Comparison of ENCODE assay signal across 18 cellular contexts in the genomic region with DNA sequence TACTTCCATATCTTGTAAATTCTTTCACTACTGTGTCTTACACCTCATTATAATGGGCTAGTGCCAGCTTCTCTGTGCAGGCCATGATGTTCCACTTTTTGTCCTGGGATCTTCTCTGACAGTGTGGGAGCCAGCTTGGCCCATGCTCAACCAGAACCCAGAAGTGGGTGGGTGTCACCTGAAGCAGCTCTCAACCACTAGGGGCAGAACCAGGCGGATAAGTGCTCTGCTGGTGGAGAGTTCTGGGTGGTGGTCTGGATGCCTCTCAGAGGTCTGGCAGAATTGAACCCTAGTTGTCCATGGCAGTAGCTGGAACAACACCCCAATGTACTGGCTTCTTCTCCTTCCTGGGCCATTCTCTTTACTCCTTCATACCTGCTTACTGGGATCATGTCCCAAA.
"Had no signal": no experiment of that assay in that cellular context is flagged by ENCODE, and none has a peak within 500 bp of the region (broad histone marks: within the 10 kb centered on the region; RNA-seq: fewer than 3 reads in every experiment).

No MANE protein-coding gene starts in this region.

- H3K4me1 ChIP-seq: body of pancreas, lower lobe of right lung, pancreas, stomach had no signal

- H3K9me3 ChIP-seq: lower lobe of right lung, pancreas had no signal

- H3K4me3 Mint-ChIP-seq: activated CD8-positive, alpha-beta memory T cell treated with anti-CD3 and anti-CD28 coated beads, Interleukin-2, amount 10 ng/mL, durations not matched to agents 7 days and 5 days; activated naive CD4-positive, alpha-beta T cell treated with anti-CD3 and anti-CD28 coated beads, Interleukin-2, amount 50 U/mL, for 24 hours; activated T-cell treated with anti-CD3 and anti-CD28 coated beads, Interleukin-2, amount 50 U/mL, for 24 hours had no signal

- H3K27me3 ChIP-seq: pancreas, stomach had no signal

- H2AFZ ChIP-seq: hepatocyte had no signal

- H3K4me3 ChIP-seq: body of pancreas, hepatocyte, lower lobe of right lung, pancreas, stomach had no signal

- DNase-seq: activated CD4-positive, alpha-beta T cell treated with anti-CD3 and anti-CD28 coated beads, Interleukin-2, amount 50 U/mL, for 4 hours; activated CD4-positive, CD25-positive, alpha-beta regulatory T cell treated with anti-CD3 and anti-CD28 coated beads, Interleukin-2, amount 50 U/mL, for 72 hours; activated CD8-positive, alpha-beta memory T cell treated with anti-CD3 and anti-CD28 coated beads, Interleukin-2, amount 10 ng/mL, durations not matched to agents 7 days and 5 days; activated effector memory CD4-positive, alpha-beta T cell treated with Interleukin-2 at 50 U/mL for 16 hours; activated T-cell treated with anti-CD3 and anti-CD28 coated beads, Interleukin-2, amount 50 U/mL, for 24 hours; amniotic stem cell; body of pancreas; central memory CD4-positive, alpha-beta T cell; cortex of kidney; effector CD8-positive, alpha-beta T cell; lower lobe of right lung; midbrain; pancreas; stimulated activated CD4-positive, alpha-beta T cell treated with anti-CD3 and anti-CD28 coated beads, Interleukin-15, amount 100 ng/mL, for 24 hours; stomach had no signal

- H3K4me2 ChIP-seq: hepatocyte had no signal

- H3K27me3 Mint-ChIP-seq: activated CD8-positive, alpha-beta memory T cell treated with anti-CD3 and anti-CD28 coated beads, Interleukin-2, amount 10 ng/mL, durations not matched to agents 7 days and 5 days; activated naive CD4-positive, alpha-beta T cell treated with anti-CD3 and anti-CD28 coated beads, Interleukin-2, amount 50 U/mL, for 24 hours; activated T-cell treated with anti-CD3 and anti-CD28 coated beads, Interleukin-2, amount 50 U/mL, for 24 hours had no signal

- H3K27ac Mint-ChIP-seq: activated CD8-positive, alpha-beta memory T cell treated with anti-CD3 and anti-CD28 coated beads, Interleukin-2, amount 10 ng/mL, durations not matched to agents 7 days and 5 days; activated naive CD4-positive, alpha-beta T cell treated with anti-CD3 and anti-CD28 coated beads, Interleukin-2, amount 50 U/mL, for 24 hours; activated T-cell treated with anti-CD3 and anti-CD28 coated beads, Interleukin-2, amount 50 U/mL, for 24 hours had no signal

- H3K36me3 ChIP-seq: lower lobe of right lung, pancreas, stomach had no signal

- H3K79me2 ChIP-seq: hepatocyte had no signal

- H3K27ac ChIP-seq: body of pancreas, epithelial cell of prostate, hepatocyte, lower lobe of right lung, pancreas, stomach had no signal

- H3K4me1 Mint-ChIP-seq: activated CD8-positive, alpha-beta memory T cell treated with anti-CD3 and anti-CD28 coated beads, Interleukin-2, amount 10 ng/mL, durations not matched to agents 7 days and 5 days; activated naive CD4-positive, alpha-beta T cell treated with anti-CD3 and anti-CD28 coated beads, Interleukin-2, amount 50 U/mL, for 24 hours had no signal

- H3K36me3 Mint-ChIP-seq: activated CD8-positive, alpha-beta memory T cell treated with anti-CD3 and anti-CD28 coated beads, Interleukin-2, amount 10 ng/mL, durations not matched to agents 7 days and 5 days; activated naive CD4-positive, alpha-beta T cell treated with anti-CD3 and anti-CD28 coated beads, Interleukin-2, amount 50 U/mL, for 24 hours had no signal
